In genomic region chr14:103047453-103047852, GRCh38 we compare ENCODE assay signal across 15 cellular contexts. TPM values are rescaled to one million over a fixed set of nuclear protein-coding genes. Genes with fewer than 3 reads are reported as not detected.
"Had no signal": no experiment of that assay in that cellular context is flagged by ENCODE, and none has a peak within 500 bp of the region (broad histone marks: within the 10 kb centered on the region; RNA-seq: fewer than 3 reads in every experiment).

No MANE protein-coding gene starts in this region.

RNA-seq across cellular contexts. Expression of gene LBHD2, which starts 36.6 kb away (rescaled TPM):
- total RNA-seq: activated B cell treated with CpG ODN at 0.5 μM for 24 hours; activated CD4-positive, alpha-beta memory T cell treated with anti-CD3 and anti-CD28 coated beads for 36 hours; activated CD4-positive, alpha-beta memory T cell treated with anti-CD3 and anti-CD28 coated beads, Interleukin-2, amount 10 ng/mL, durations not matched to agents 7 days and 5 days; activated CD4-positive, alpha-beta T cell treated with anti-CD3 and anti-CD28 coated beads for 36 hours; activated CD4-positive, alpha-beta T cell treated with anti-CD3 and anti-CD28 coated beads, Interleukin-2, amount 10 ng/mL, durations not matched to agents 24 days and 14 days; activated CD4-positive, alpha-beta T cell treated with anti-CD3 and anti-CD28 coated beads, Interleukin-2, amount 10 ng/mL, durations not matched to agents 7 days and 5 days; activated CD8-positive, alpha-beta memory T cell treated with anti-CD3 and anti-CD28 coated beads for 36 hours; activated CD8-positive, alpha-beta memory T cell treated with anti-CD3 and anti-CD28 coated beads, Interleukin-2, amount 10 ng/mL, durations not matched to agents 7 days and 5 days; activated CD8-positive, alpha-beta T cell treated with anti-CD3 and anti-CD28 coated beads for 36 hours; activated CD8-positive, alpha-beta T cell treated with anti-CD3 and anti-CD28 coated beads, Interleukin-2, amount 10 ng/mL, durations not matched to agents 7 days and 5 days; T-cell; T-helper 1 cell treated with Interleukin-12 subunit alpha and Interleukin-12 subunit beta and Interleukin-4 antibody, amounts not matched to agents 30 ng/mL and 1 ng/mL, for 36 hours; T-helper 17 cell; T-helper 2 cell treated with Interferon-gamma antibody and Interleukin-4, amounts not matched to agents 100 ng/mL and 5 ng/mL, for 36 hours; WTC11 had no signal

RNA-seq across cellular contexts. Expression of gene EXOC3L4, which starts 47.1 kb away (rescaled TPM):
- total RNA-seq: activated B cell treated with CpG ODN at 0.5 μM for 24 hours; activated CD4-positive, alpha-beta memory T cell treated with anti-CD3 and anti-CD28 coated beads for 36 hours; activated CD4-positive, alpha-beta memory T cell treated with anti-CD3 and anti-CD28 coated beads, Interleukin-2, amount 10 ng/mL, durations not matched to agents 7 days and 5 days; activated CD4-positive, alpha-beta T cell treated with anti-CD3 and anti-CD28 coated beads for 36 hours; activated CD4-positive, alpha-beta T cell treated with anti-CD3 and anti-CD28 coated beads, Interleukin-2, amount 10 ng/mL, durations not matched to agents 24 days and 14 days; activated CD4-positive, alpha-beta T cell treated with anti-CD3 and anti-CD28 coated beads, Interleukin-2, amount 10 ng/mL, durations not matched to agents 7 days and 5 days; activated CD8-positive, alpha-beta memory T cell treated with anti-CD3 and anti-CD28 coated beads for 36 hours; activated CD8-positive, alpha-beta memory T cell treated with anti-CD3 and anti-CD28 coated beads, Interleukin-2, amount 10 ng/mL, durations not matched to agents 7 days and 5 days; activated CD8-positive, alpha-beta T cell treated with anti-CD3 and anti-CD28 coated beads for 36 hours; activated CD8-positive, alpha-beta T cell treated with anti-CD3 and anti-CD28 coated beads, Interleukin-2, amount 10 ng/mL, durations not matched to agents 7 days and 5 days; T-helper 1 cell treated with Interleukin-12 subunit alpha and Interleukin-12 subunit beta and Interleukin-4 antibody, amounts not matched to agents 30 ng/mL and 1 ng/mL, for 36 hours; T-helper 17 cell; T-helper 2 cell treated with Interferon-gamma antibody and Interleukin-4, amounts not matched to agents 100 ng/mL and 5 ng/mL, for 36 hours had no signal
